27 cellular contexts compared by ENCODE assay signal in the genomic region with DNA sequence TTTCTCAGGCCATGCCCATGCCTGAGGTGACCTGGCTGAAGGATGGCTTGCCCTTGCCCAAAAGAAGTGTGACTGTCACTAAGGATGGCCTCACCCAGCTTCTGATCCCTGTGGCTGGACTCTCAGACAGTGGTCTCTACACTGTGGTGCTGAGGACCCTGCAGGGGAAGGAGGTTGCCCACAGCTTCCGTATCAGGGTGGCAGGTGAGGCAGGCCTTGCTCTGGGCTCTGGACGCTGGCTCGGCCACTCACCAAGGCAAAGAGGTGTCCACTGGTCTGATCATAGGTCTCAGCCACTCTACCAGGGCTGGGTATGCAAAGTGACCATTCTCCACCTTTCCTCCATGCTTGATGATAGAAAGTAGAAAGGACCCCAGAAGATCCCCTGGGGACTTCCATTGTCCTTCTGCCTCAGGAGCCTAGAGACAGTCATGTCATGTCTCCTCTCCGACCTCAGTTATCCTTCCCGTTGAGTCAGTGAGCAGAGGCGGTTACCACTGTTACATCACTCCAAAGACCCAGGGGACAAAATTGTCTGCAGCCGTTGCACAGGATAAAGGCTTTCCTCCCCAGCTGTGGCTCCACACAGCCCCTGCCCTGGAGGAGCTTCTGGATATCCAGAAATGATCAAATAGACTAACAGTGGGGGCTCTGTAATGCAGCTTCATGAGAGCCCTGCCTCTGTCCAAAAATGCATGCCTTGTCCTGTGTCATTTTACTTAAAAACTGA. TPM values are rescaled to one million over a fixed set of nuclear protein-coding genes. Genes with fewer than 3 reads are reported as not detected.
DNase-seq lines count a peak whose midpoint lies in the region; ATAC-seq and TF ChIP-seq lines count a peak whose summit lies in the region.
"Had no signal": no experiment of that assay in that cellular context is flagged by ENCODE, and none has a peak within 500 bp of the region (broad histone marks: within the 10 kb centered on the region; RNA-seq: fewer than 3 reads in every experiment).

No MANE protein-coding gene starts in this region.

- H3K27ac ChIP-seq in coronary artery: no peak overlapping the region
- H3K27ac ChIP-seq: 22Rv1, C4-2B, psoas muscle, spleen, thoracic aorta, VCaP had no signal

- intact Hi-C loops in activated CD4-positive, alpha-beta T cell treated with anti-CD3 and anti-CD28 coated beads, Interleukin-2, amount 10 ng/mL, durations not matched to agents 24 days and 14 days (cut with micrococcal nuclease): no loop called here

- H3K27ac Mint-ChIP-seq in activated CD4-positive, alpha-beta T cell treated with anti-CD3 and anti-CD28 coated beads, Interleukin-2, amount 10 ng/mL, durations not matched to agents 24 days and 14 days: no peak overlapping the region
- H3K27ac Mint-ChIP-seq: memory B cell, nephron progenitor cell had no signal

- DNase-seq in activated CD4-positive, alpha-beta T cell treated with anti-CD3 and anti-CD28 coated beads, Interleukin-2, amount 10 ng/mL, durations not matched to agents 24 days and 14 days: peak; percentile 46
- no peak for DNase-seq in activated CD4-positive, alpha-beta T cell treated with anti-CD3 and anti-CD28 coated beads, Interleukin-2, amount 50 U/mL, for 1 hour
- DNase-seq in LHCN-M2 (ENCODE audit: low read depth) (peak; percentile 63), coronary artery (ENCODE audit: low spot score) (peak; percentile 59), myocyte (ENCODE audit: low read depth) (peak; percentile 35), nucleus accumbens (lab: John Stamatoyannopoulos, UW) (no peak), NCI-H1694 treated with DMSO at 0.1 percent for 48 hours (lab: John Stamatoyannopoulos, UW) (no peak)
- DNase-seq: activated gamma-delta T cell; amniotic stem cell; caudate nucleus; DMS153; effector CD4-positive, alpha-beta T cell; Karpas-422; NCI-H1436; NCI-H226; nephron progenitor cell; NK-92 treated with Interleukin-12 subunit alpha and Interleukin-12 subunit beta, amount 100 ng/mL, for 24 hours; psoas muscle; spleen had no signal

- no peaks in the 10 kb centered on the region for H3K36me3 Mint-ChIP-seq in activated CD4-positive, alpha-beta T cell treated with anti-CD3 and anti-CD28 coated beads, Interleukin-2, amount 10 ng/mL, durations not matched to agents 24 days and 14 days (ENCODE audit: low read depth)
- H3K36me3 Mint-ChIP-seq: memory B cell had no signal

- no peaks in the 10 kb centered on the region for H3K4me1 Mint-ChIP-seq in activated CD4-positive, alpha-beta T cell treated with anti-CD3 and anti-CD28 coated beads, Interleukin-2, amount 10 ng/mL, durations not matched to agents 24 days and 14 days
- H3K4me1 Mint-ChIP-seq: memory B cell had no signal

- peaks cover 3% of the 10 kb centered on the region for H3K27me3 Mint-ChIP-seq in activated CD4-positive, alpha-beta T cell treated with anti-CD3 and anti-CD28 coated beads, Interleukin-2, amount 10 ng/mL, durations not matched to agents 24 days and 14 days

- H3K9me3 Mint-ChIP-seq in activated CD4-positive, alpha-beta T cell treated with anti-CD3 and anti-CD28 coated beads, Interleukin-2, amount 10 ng/mL, durations not matched to agents 24 days and 14 days: no peaks in the 10 kb centered on the region
- H3K9me3 Mint-ChIP-seq: memory B cell, nephron progenitor cell had no signal

- no peak for TF ChIP-seq CTCF in coronary artery (IDR thresholded peaks at IDR 0.05)

- no peak overlapping the region for H3K4me3 Mint-ChIP-seq in activated CD4-positive, alpha-beta T cell treated with anti-CD3 and anti-CD28 coated beads, Interleukin-2, amount 10 ng/mL, durations not matched to agents 24 days and 14 days
- H3K4me3 Mint-ChIP-seq: memory B cell, nephron progenitor cell had no signal

- H3K4me3 ChIP-seq in coronary artery: no peak overlapping the region
- H3K4me3 ChIP-seq: psoas muscle, spleen, thoracic aorta had no signal

- ATAC-seq in GM21825 (IDR thresholded peaks at IDR 0.05; ENCODE audit: unreplicated experiment): no peak
- ATAC-seq: psoas muscle had no signal

RNA-seq across cellular contexts. Expression of a gene that starts 34.2 kb away (rescaled TPM):
- not detected in 2 replicates for total RNA-seq in activated CD4-positive, alpha-beta T cell treated with anti-CD3 and anti-CD28 coated beads, Interleukin-2, amount 10 ng/mL, durations not matched to agents 24 days and 14 days
- total RNA-seq in LHCN-M2 (2014; rRNA removed) (0.26 and 0.34 TPM in 2 replicates), myocyte (0.26 and 0.29 TPM in 2 replicates)
- polyA plus RNA-seq in LHCN-M2 (2012): under 0.01 TPM
- polyA plus RNA-seq in myocyte (2012): 0.08 TPM
- total RNA-seq: activated CD8-positive, alpha-beta memory T cell treated with anti-CD3 and anti-CD28 coated beads for 36 hours; spleen; thoracic aorta had no signal
- polyA plus RNA-seq: keratinocyte had no signal

RNA-seq across cellular contexts. Expression of a gene that starts 58.5 kb away (rescaled TPM):
- total RNA-seq in activated CD4-positive, alpha-beta T cell treated with anti-CD3 and anti-CD28 coated beads, Interleukin-2, amount 10 ng/mL, durations not matched to agents 24 days and 14 days: not detected in 2 replicates
- total RNA-seq in LHCN-M2 (2014; rRNA removed) (not detected in 2 replicates), myocyte (0.05 and 0.13 TPM in 2 replicates)
- 0.24 TPM for polyA plus RNA-seq in LHCN-M2 (2012)
- 1.0 TPM for polyA plus RNA-seq in myocyte (2012)
- total RNA-seq: activated CD8-positive, alpha-beta memory T cell treated with anti-CD3 and anti-CD28 coated beads for 36 hours; spleen had no signal

Comparison
In these comparisons a context has a peak if more than half of its experiments do, and no peak if none do; other contexts are left out.
1. DNase-seq: peak in activated CD4-positive, alpha-beta T cell treated with anti-CD3 and anti-CD28 coated beads, Interleukin-2, amount 10 ng/mL, durations not matched to agents 24 days and 14 days (single experiment), LHCN-M2 (single experiment), coronary artery (single experiment) and myocyte (single experiment); none in activated CD4-positive, alpha-beta T cell treated with anti-CD3 and anti-CD28 coated beads, Interleukin-2, amount 50 U/mL, for 1 hour (single experiment), nucleus accumbens (0 of 56) and NCI-H1694 treated with DMSO at 0.1 percent for 48 hours (single experiment).